Comparison of ENCODE assay signal across 21 cellular contexts in the genomic region with DNA sequence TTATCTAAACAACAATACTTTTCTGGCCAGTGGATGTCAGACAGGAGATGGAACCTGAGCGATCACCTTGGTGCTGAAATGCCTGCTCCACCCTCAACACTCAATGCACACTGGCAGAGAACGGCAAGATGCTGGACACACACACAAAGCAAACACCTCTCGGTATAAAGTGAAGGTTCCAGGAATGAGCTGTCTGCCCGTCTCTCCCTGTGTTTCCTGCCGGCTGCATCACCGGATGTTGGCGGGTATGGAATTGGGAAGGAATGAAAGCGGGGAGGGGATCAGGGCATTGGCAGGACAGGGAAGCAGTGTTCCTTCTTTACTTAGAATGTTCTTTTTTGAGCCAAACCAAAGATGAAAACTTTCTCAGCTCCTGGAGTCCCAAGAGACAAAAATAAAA.
"Had no signal": no experiment of that assay in that cellular context is flagged by ENCODE, and none has a peak within 500 bp of the region (broad histone marks: within the 10 kb centered on the region; RNA-seq: fewer than 3 reads in every experiment).

No MANE protein-coding gene starts in this region.

- DNase-seq: activated CD4-positive, alpha-beta memory T cell treated with anti-CD3 and anti-CD28 coated beads for 36 hours; activated CD4-positive, alpha-beta T cell treated with anti-CD3 and anti-CD28 coated beads for 4 hours; activated CD8-positive, alpha-beta memory T cell treated with anti-CD3 and anti-CD28 coated beads, Interleukin-2, amount 50 U/mL, for 4 hours; activated effector memory CD4-positive, alpha-beta T cell treated with anti-CD3 and anti-CD28 coated beads, Interleukin-2, amount 50 U/mL, for 16 hours; activated naive CD4-positive, alpha-beta T cell treated with anti-CD3 and anti-CD28 coated beads for 36 hours; activated naive CD8-positive, alpha-beta T cell treated with anti-CD3 and anti-CD28 coated beads for 36 hours; activated T-cell treated with anti-CD3 and anti-CD28 coated beads, Interleukin-2, amount 50 U/mL, for 1 hour; adrenal gland; aorta; body of pancreas; dermis blood vessel endothelial cell; effector CD4-positive, alpha-beta T cell; left lung; lower lobe of right lung; mesenchymal stem cell; naive thymus-derived CD8-positive, alpha-beta T cell; occipital lobe; right cardiac atrium; spleen; stimulated activated naive CD4-positive, alpha-beta T cell; tibial artery had no signal
